ENCODE assay signal across 20 cellular contexts in the genomic region with DNA sequence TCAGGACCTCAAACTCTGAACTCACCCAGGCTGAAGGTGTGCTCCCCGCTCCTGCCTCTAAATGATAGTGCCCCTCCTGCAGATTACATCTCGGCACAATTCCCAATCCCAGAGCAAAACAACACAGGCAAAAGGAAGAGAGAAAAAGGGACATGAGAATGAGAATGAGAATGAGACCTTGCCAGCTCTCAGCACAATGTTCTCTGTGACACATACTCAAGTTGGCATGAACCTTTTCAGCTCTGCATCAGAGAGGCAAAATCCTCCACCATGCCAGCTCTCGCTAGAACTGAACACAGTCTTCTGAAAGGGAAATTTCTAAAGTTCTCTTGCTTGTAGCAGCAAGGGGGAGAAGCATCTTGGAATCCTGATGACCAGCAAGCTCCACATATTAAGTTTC.
A peak's percentile ranks its signal among the peaks of the same experiment; 100 is the strongest.
DNase-seq lines count a peak whose midpoint lies in the region; ATAC-seq and TF ChIP-seq lines count a peak whose summit lies in the region.
"Had no signal": no experiment of that assay in that cellular context is flagged by ENCODE, and none has a peak within 500 bp of the region (broad histone marks: within the 10 kb centered on the region; RNA-seq: fewer than 3 reads in every experiment).

No MANE protein-coding gene starts in this region.

- H3K36me3 Mint-ChIP-seq in T-cell = no peaks in the 10 kb centered on the region
- H3K36me3 Mint-ChIP-seq in activated CD4-positive, alpha-beta T cell treated with anti-CD3 and anti-CD28 coated beads, Interleukin-2, amount 10 ng/mL, durations not matched to agents 7 days and 5 days (ENCODE audit: low read depth) = no peaks in the 10 kb centered on the region
- H3K36me3 Mint-ChIP-seq: CD14-positive monocyte; CD8-positive, alpha-beta memory T cell had no signal

- no peak overlapping the region; the same call in 1 of the 2 replicates for H3K9ac ChIP-seq in OCI-LY1 (ENCODE audit: low read length)
- H3K9ac ChIP-seq: BLaER1 treated with 17β-estradiol and CSF1 and Interleukin-3, amounts not matched to agents 10 nM and 100 nM had no signal

- no peak overlapping the region for H3K4me2 ChIP-seq in OCI-LY1 (ENCODE audit: low read length)
- H3K4me2 ChIP-seq: GM23338 had no signal

- no peaks in the 10 kb centered on the region for H4K20me1 ChIP-seq in OCI-LY1 (ENCODE audit: insufficient read depth, low read length)
- H4K20me1 ChIP-seq: BLaER1 treated with 17β-estradiol and CSF1 and Interleukin-3, amounts not matched to agents 10 nM and 100 nM had no signal

- no peaks in the 10 kb centered on the region for H3K79me2 ChIP-seq in OCI-LY1 (ENCODE audit: insufficient read depth, low read length)

- H3K9me3 Mint-ChIP-seq in T-cell = peaks cover 0 to 7% (median 0%) of the 10 kb centered on the region in 3 donors
- no peaks in the 10 kb centered on the region for H3K9me3 Mint-ChIP-seq in activated CD4-positive, alpha-beta T cell treated with anti-CD3 and anti-CD28 coated beads, Interleukin-2, amount 10 ng/mL, durations not matched to agents 7 days and 5 days
- H3K9me3 Mint-ChIP-seq: CD4-positive, alpha-beta T cell; CD8-positive, alpha-beta memory T cell; GM23338; H9 had no signal

- in situ Hi-C loops in G401 (cut with HindIII; ENCODE audit: low sequenced_read_pairs) = no loop called here

- no peaks in the 10 kb centered on the region for H3F3A ChIP-seq in OCI-LY1 (ENCODE audit: insufficient read depth, low read length)

- no peaks in the 10 kb centered on the region for H3K36me3 ChIP-seq in OCI-LY1 (ENCODE audit: insufficient read depth, low read length)
- H3K36me3 ChIP-seq: BLaER1 treated with 17β-estradiol and CSF1 and Interleukin-3, amounts not matched to agents 10 nM and 100 nM had no signal

- H3K27me3 ChIP-seq in OCI-LY1 (ENCODE audit: insufficient read depth, low read length) = no peaks in the 10 kb centered on the region
- H3K27me3 ChIP-seq: BLaER1 treated with 17β-estradiol and CSF1 and Interleukin-3, amounts not matched to agents 10 nM and 100 nM had no signal

- H3K27ac ChIP-seq in OCI-LY1 (ENCODE audit: low read depth, low read length, poor library complexity, severe bottlenecking) = peak overlapping the region; percentile 19
- H3K27ac ChIP-seq: BLaER1 treated with 17β-estradiol and CSF1 and Interleukin-3, amounts not matched to agents 10 nM and 100 nM had no signal

- POLR2A ChIA-PET in T-cell (lab: Charles Lee) = no interaction called here
- POLR2A ChIA-PET in activated CD4-positive, alpha-beta T cell treated with anti-CD3 and anti-CD28 coated beads, Interleukin-2, amount 10 ng/mL, durations not matched to agents 7 days and 5 days (lab: Charles Lee) = no interaction called here

- H3K4me3 ChIP-seq in OCI-LY1 (ENCODE audit: low read depth, low read length, poor library complexity, severe bottlenecking) = no peak overlapping the region
- H3K4me3 ChIP-seq: BLaER1 treated with 17β-estradiol and CSF1 and Interleukin-3, amounts not matched to agents 10 nM and 100 nM; GM23338 had no signal

- H3K4me1 ChIP-seq in OCI-LY1 (ENCODE audit: insufficient read depth, low read length, severe bottlenecking) = peaks cover 18% of the 10 kb centered on the region

- no peak for TF ChIP-seq CTCF in OCI-LY1 (IDR thresholded peaks at IDR 0.05; ENCODE audit: low read length)

- no peak for ATAC-seq in T-cell (replicated peaks in 1 of 4)
- ATAC-seq: GM23338, HCT116 had no signal

- H3K4me3 Mint-ChIP-seq in T-cell = no peak overlapping the region
- H3K4me3 Mint-ChIP-seq in activated CD4-positive, alpha-beta T cell treated with anti-CD3 and anti-CD28 coated beads, Interleukin-2, amount 10 ng/mL, durations not matched to agents 7 days and 5 days = no peak overlapping the region
- H3K4me3 Mint-ChIP-seq: B cell; CD14-positive monocyte; CD4-positive, alpha-beta T cell; CD8-positive, alpha-beta memory T cell; GM23338; H9 had no signal

- 0 out of 2 replicates have a peak, but pooled peaks cover 2% of the 10 kb centered on the region for H3K9me3 ChIP-seq in OCI-LY1 (ENCODE audit: low read length)

- CTCF ChIA-PET in T-cell (lab: Charles Lee) = no interaction called here
- CTCF ChIA-PET in activated CD4-positive, alpha-beta T cell treated with anti-CD3 and anti-CD28 coated beads, Interleukin-2, amount 10 ng/mL, durations not matched to agents 7 days and 5 days (lab: Charles Lee) = interaction anchor here (0.7 kb wide), 1 partner anchor 62 kb away, joined by 4 read pairs; no protein-coding TSS in a partner anchor

- DNase-seq in G401 (ENCODE audit: low spot score) (peak; percentile 64), medulla oblongata (ENCODE audit: extremely low spot score) (peak; percentile 16), superior temporal gyrus (ENCODE audit: extremely low spot score) (peak; percentile 40), T-cell (no peak), NCI-H2029 treated with DMSO at 0.1 percent for 48 hours (lab: John Stamatoyannopoulos, UW) (no peak), foreskin melanocyte (no peak)
- DNase-seq in activated CD4-positive, alpha-beta T cell treated with anti-CD3 and anti-CD28 coated beads, Interleukin-2, amount 10 ng/mL, durations not matched to agents 7 days and 5 days = no peak
- DNase-seq: CD4-positive, alpha-beta T cell; CD8-positive, alpha-beta memory T cell; DMS 273 treated with DMSO at 0.1 percent for 48 hours; DMS79; EL; GF-D8; H9 had no signal

- H3K27ac Mint-ChIP-seq in T-cell = no peak overlapping the region
- H3K27ac Mint-ChIP-seq in activated CD4-positive, alpha-beta T cell treated with anti-CD3 and anti-CD28 coated beads, Interleukin-2, amount 10 ng/mL, durations not matched to agents 7 days and 5 days = no peak overlapping the region
- H3K27ac Mint-ChIP-seq: B cell; CD14-positive monocyte; CD4-positive, alpha-beta T cell; CD8-positive, alpha-beta memory T cell; GM23338; H9 had no signal

- H2AFZ ChIP-seq in OCI-LY1 (ENCODE audit: low read length) = no peak overlapping the region
- H2AFZ ChIP-seq: GM23338 had no signal

- no peaks in the 10 kb centered on the region for H3K9me2 ChIP-seq in OCI-LY1 (ENCODE audit: low read depth, low read length)

- H3K4me1 Mint-ChIP-seq in T-cell = no peaks in the 10 kb centered on the region
- no peaks in the 10 kb centered on the region for H3K4me1 Mint-ChIP-seq in activated CD4-positive, alpha-beta T cell treated with anti-CD3 and anti-CD28 coated beads, Interleukin-2, amount 10 ng/mL, durations not matched to agents 7 days and 5 days
- H3K4me1 Mint-ChIP-seq: CD8-positive, alpha-beta memory T cell; GM23338; H9 had no signal

- H3K27me3 Mint-ChIP-seq in T-cell = peaks cover 10 to 15% of the 10 kb centered on the region in 2 donors
- peaks cover 2% of the 10 kb centered on the region for H3K27me3 Mint-ChIP-seq in activated CD4-positive, alpha-beta T cell treated with anti-CD3 and anti-CD28 coated beads, Interleukin-2, amount 10 ng/mL, durations not matched to agents 7 days and 5 days

Comparison
In these comparisons a context has a peak if more than half of its experiments do, and no peak if none do; other contexts are left out.
1. DNase-seq: peak in G401 (single experiment), medulla oblongata (single experiment) and superior temporal gyrus (single experiment); none in T-cell (0 of 34), activated CD4-positive, alpha-beta T cell treated with anti-CD3 and anti-CD28 coated beads, Interleukin-2, amount 10 ng/mL, durations not matched to agents 7 days and 5 days (single experiment), NCI-H2029 treated with DMSO at 0.1 percent for 48 hours (single experiment) and foreskin melanocyte (single experiment).